14 cellular contexts compared by ENCODE assay signal in genomic region chr14:39229601-39230110, GRCh38. TPM values are rescaled to one million over a fixed set of nuclear protein-coding genes. Genes with fewer than 3 reads are reported as not detected.
DNase-seq lines count a peak whose midpoint lies in the region; ATAC-seq and TF ChIP-seq lines count a peak whose summit lies in the region.
"Had no signal": no experiment of that assay in that cellular context is flagged by ENCODE, and none has a peak within 500 bp of the region (broad histone marks: within the 10 kb centered on the region; RNA-seq: fewer than 3 reads in every experiment).

No MANE protein-coding gene starts in this region.

- H3K4me3 Mint-ChIP-seq in activated T-cell treated with anti-CD3 and anti-CD28 coated beads, Interleukin-2, amount 50 U/mL, for 4 hours = peak overlapping the region; percentile 0
- no peak overlapping the region for H3K4me3 Mint-ChIP-seq in activated naive CD8-positive, alpha-beta T cell treated with anti-CD3 and anti-CD28 coated beads for 36 hours
- H3K4me3 Mint-ChIP-seq: brain had no signal

- H3K36me3 ChIP-seq in IMR-90 (ENCODE audit: control insufficient read depth, insufficient read depth, low read length) (no peaks in the 10 kb centered on the region), osteoblast (ENCODE audit: insufficient read depth, low read length) (no peaks in the 10 kb centered on the region), breast epithelium (no peaks in the 10 kb centered on the region)

- no peak overlapping the region for H2BK120ac ChIP-seq in IMR-90 (ENCODE audit: low read depth, low read length)

- peaks cover 1% of the 10 kb centered on the region; the same call in 1 of the 2 replicates for H3K4me1 ChIP-seq in IMR-90 (ENCODE audit: control insufficient read depth, insufficient read depth, low read length)
- peaks cover 17% of the 10 kb centered on the region for H3K4me1 ChIP-seq in osteoblast (ENCODE audit: insufficient read depth, low read length)
- no peaks in the 10 kb centered on the region for H3K4me1 ChIP-seq in breast epithelium

- H2AFZ ChIP-seq in IMR-90 (replicated peaks; ENCODE audit: low read length, poor library complexity) (peak overlapping the region; percentile 21), osteoblast (ENCODE audit: low read length) (peak overlapping the region; percentile 1)

- CTCF ChIA-PET in IMR-90 (lab: Yijun Ruan, JAX) = no interaction called here

- peaks cover 33% of the 10 kb centered on the region for H3K4me1 Mint-ChIP-seq in activated T-cell treated with anti-CD3 and anti-CD28 coated beads, Interleukin-2, amount 50 U/mL, for 4 hours (ENCODE audit: low read depth)
- peaks cover 40% of the 10 kb centered on the region for H3K4me1 Mint-ChIP-seq in activated naive CD8-positive, alpha-beta T cell treated with anti-CD3 and anti-CD28 coated beads for 36 hours

- H3K79me2 ChIP-seq in osteoblast (ENCODE audit: insufficient read depth, low read length) = no peaks in the 10 kb centered on the region

- H3K27ac Mint-ChIP-seq in activated naive CD8-positive, alpha-beta T cell treated with anti-CD3 and anti-CD28 coated beads for 36 hours = peak overlapping the region; percentile 94
- H3K27ac Mint-ChIP-seq: progenitor cell of endocrine pancreas had no signal

- H3K79me1 ChIP-seq in IMR-90 (ENCODE audit: low read depth in 1 of 2, low read length in 2 of 2) = no peaks in the 10 kb centered on the region

- in situ Hi-C loops in IMR-90 (cut with MboI; ENCODE audit: low sequenced_read_pairs) = no loop called here

- no peaks in the 10 kb centered on the region for H4K20me1 ChIP-seq in IMR-90 (ENCODE audit: insufficient read depth, low read length)
- no peaks in the 10 kb centered on the region for H4K20me1 ChIP-seq in osteoblast (ENCODE audit: insufficient read depth, low read length)

- no peak overlapping the region for H4K8ac ChIP-seq in IMR-90 (ENCODE audit: low read depth in 2 of 2, low read length in 2 of 2)

- no peak overlapping the region for H2AK5ac ChIP-seq in IMR-90 (ENCODE audit: low read depth, low read length)

- no peak overlapping the region for H3K9ac ChIP-seq in IMR-90 (ENCODE audit: low read depth, low read length)

- TF ChIP-seq RAD21 in IMR-90 (IDR thresholded peaks at IDR 0.05; ENCODE audit: low read length) = no peak

- H3K4ac ChIP-seq in IMR-90 (ENCODE audit: low read depth, low read length) = no peak overlapping the region

- H3K27me3 Mint-ChIP-seq in activated T-cell treated with anti-CD3 and anti-CD28 coated beads, Interleukin-2, amount 50 U/mL, for 4 hours (ENCODE audit: low read depth) = no peaks in the 10 kb centered on the region
- H3K27me3 Mint-ChIP-seq in activated naive CD8-positive, alpha-beta T cell treated with anti-CD3 and anti-CD28 coated beads for 36 hours = no peaks in the 10 kb centered on the region
- H3K27me3 Mint-ChIP-seq: brain, progenitor cell of endocrine pancreas had no signal

- H3K27me3 ChIP-seq in IMR-90 (ENCODE audit: control insufficient read depth, insufficient read depth, low read length) (no peaks in the 10 kb centered on the region), osteoblast (ENCODE audit: insufficient read depth, low read length) (no peaks in the 10 kb centered on the region), breast epithelium (no peaks in the 10 kb centered on the region)

- H3K4me2 ChIP-seq in IMR-90 (ENCODE audit: low read depth, low read length) = no peak overlapping the region
- no peak overlapping the region for H3K4me2 ChIP-seq in osteoblast (ENCODE audit: insufficient read depth, low read length)

- intact Hi-C loops in IMR-90 (cut with micrococcal nuclease) = no loop called here
- intact Hi-C loops in breast epithelium (cut with DNase I; ENCODE audit: low total_unique reads) = no loop called here

- WGBS in IMR-90 (ENCODE audit: extremely low coverage in 2 of 2, insufficient read length in 1 of 2), 2 experiments = no CpG with 5 or more reads among the region's 3 CpGs

- no peak overlapping the region for H3K23ac ChIP-seq in IMR-90 (ENCODE audit: low read depth, low read length)

- TF ChIP-seq POLR2A in IMR-90 (IDR thresholded peaks at IDR 0.05; ENCODE audit: low read depth, low read length) = no peak
- no peak for TF ChIP-seq POLR2A in breast epithelium (IDR thresholded peaks at IDR 0.05)

- no TSS peak for BruUV-seq in IMR-90 (replicated peaks; lab: Mats Ljungman, UMichigan)

- H3K4me3 ChIP-seq in IMR-90 (ENCODE audit: insufficient read depth, low read depth, low read length) (no peak overlapping the region), osteoblast (ENCODE audit: insufficient read depth, low read length) (no peak overlapping the region), breast epithelium (no peak overlapping the region)
- H3K4me3 ChIP-seq: lung had no signal

- H3K14ac ChIP-seq in IMR-90 (replicated peaks; ENCODE audit: low read depth, low read length) = no peak overlapping the region

- H3K9me1 ChIP-seq in IMR-90 (ENCODE audit: insufficient read depth, low read length) = no peaks in the 10 kb centered on the region

- H2AK9ac ChIP-seq in IMR-90 (replicated peaks; ENCODE audit: low read depth, low read length, poor library complexity) = no peak overlapping the region

- no peak overlapping the region for H2BK5ac ChIP-seq in IMR-90 (ENCODE audit: low read depth, low read length, poor library complexity, severe bottlenecking)

- dilution Hi-C loops in IMR-90 (cut with HindIII; ENCODE audit: low sequenced_read_pairs, unreplicated experiment) = no loop called here

- no peak overlapping the region for H4K5ac ChIP-seq in IMR-90 (ENCODE audit: low read depth, low read length)

- H4K91ac ChIP-seq in IMR-90 (ENCODE audit: insufficient read depth, low read depth, low read length) = no peak overlapping the region

- no peak for TF ChIP-seq CTCF in IMR-90 (conservative IDR thresholded peaks at IDR 0.05; ENCODE audit: low read depth, low read length)
- no peak for TF ChIP-seq CTCF in osteoblast (IDR thresholded peaks at IDR 0.05; ENCODE audit: extremely low read depth, low read depth, low read length)
- TF ChIP-seq CTCF in breast epithelium (IDR thresholded peaks at IDR 0.05) = no peak

- no peak overlapping the region for H2BK20ac ChIP-seq in IMR-90 (ENCODE audit: low read depth, low read length)

- no peak overlapping the region for H3K56ac ChIP-seq in IMR-90 (ENCODE audit: extremely low read depth, insufficient read depth, low read length)

- no peak for DNase-seq in activated T-cell treated with anti-CD3 and anti-CD28 coated beads, Interleukin-2, amount 50 U/mL, for 4 hours
- no peak for DNase-seq in activated T-cell treated with anti-CD3 and anti-CD28 coated beads for 4 hours
- DNase-seq in IMR-90 = no peak
- DNase-seq in activated naive CD8-positive, alpha-beta T cell treated with anti-CD3 and anti-CD28 coated beads for 36 hours = no peak
- no peak for DNase-seq in osteoblast (ENCODE audit: insufficient read length, low spot score, missing footprints)
- no peak for DNase-seq in breast epithelium (ENCODE audit: low spot score in 2 of 2)
- DNase-seq in NCI-H510A treated with DMSO at 0.1 percent for 48 hours (lab: John Stamatoyannopoulos, UW) = no peak
- DNase-seq: H7, NCI-H146, SHP77 treated with DMSO at 0.1 percent for 48 hours had no signal

- H3K18ac ChIP-seq in IMR-90 (ENCODE audit: low read depth, low read length) = no peak overlapping the region

- ATAC-seq in activated T-cell treated with anti-CD3 and anti-CD28 coated beads, Interleukin-2, amount 50 U/mL, for 4 hours = peak; percentile 10 to 11
- ATAC-seq in IMR-90 (ENCODE audit: low read depth) (no peak), HG03565 (IDR thresholded peaks at IDR 0.05; ENCODE audit: unreplicated experiment) (no peak)

- H3K27ac ChIP-seq in IMR-90 (ENCODE audit: insufficient read depth, low read length) (no peak overlapping the region), osteoblast (ENCODE audit: low read depth, low read length) (no peak overlapping the region), breast epithelium (no peak overlapping the region)

- no peaks in the 10 kb centered on the region for H3K9me3 Mint-ChIP-seq in activated T-cell treated with anti-CD3 and anti-CD28 coated beads, Interleukin-2, amount 50 U/mL, for 4 hours
- H3K9me3 Mint-ChIP-seq in activated naive CD8-positive, alpha-beta T cell treated with anti-CD3 and anti-CD28 coated beads for 36 hours = no peaks in the 10 kb centered on the region
- H3K9me3 Mint-ChIP-seq: brain had no signal

- H3K36me3 Mint-ChIP-seq in activated T-cell treated with anti-CD3 and anti-CD28 coated beads, Interleukin-2, amount 50 U/mL, for 4 hours (ENCODE audit: insufficient read depth) = no peaks in the 10 kb centered on the region
- no peaks in the 10 kb centered on the region for H3K36me3 Mint-ChIP-seq in activated naive CD8-positive, alpha-beta T cell treated with anti-CD3 and anti-CD28 coated beads for 36 hours
- H3K36me3 Mint-ChIP-seq: brain had no signal

- no peak overlapping the region for H2BK15ac ChIP-seq in IMR-90 (ENCODE audit: low read depth, low read length)

- no peaks in the 10 kb centered on the region for H3K9me3 ChIP-seq in IMR-90 (ENCODE audit: control insufficient read depth, insufficient read depth, low read length)
- H3K9me3 ChIP-seq in osteoblast (ENCODE audit: low read depth, low read length) = no peaks in the 10 kb centered on the region
- no peaks in the 10 kb centered on the region for H3K9me3 ChIP-seq in breast epithelium

- POLR2A ChIA-PET in IMR-90 (lab: Charles Lee; ENCODE audit: unreplicated experiment) = no interaction called here

RNA-seq across cellular contexts. Expression of gene MIA2, which starts 4.1 kb away (rescaled TPM):
- total RNA-seq in activated T-cell treated with anti-CD3 and anti-CD28 coated beads, Interleukin-2, amount 50 U/mL, for 4 hours = 10 to 100 TPM; 14.7 to 19.7 (median 14.8) TPM
- total RNA-seq in IMR-90 (2012; rRNA removed) = 3.9 and 7.8 TPM in 2 replicates
- polyA plus RNA-seq in IMR-90 (2012; rRNA removed) = 6.8 and 7.0 TPM in 2 replicates
- 1.3 and 1.6 TPM in 2 replicates for polyA plus RNA-seq in IMR-90 (2012; cell fraction: cytosol; rRNA removed)
- 2.6 and 14.8 TPM in 2 replicates for polyA plus RNA-seq in IMR-90 (2012; cell fraction: nucleus; rRNA removed; ENCODE audit: low replicate concordance)
- 10 to 100 TPM; 19.1 to 19.5 TPM for total RNA-seq in activated naive CD8-positive, alpha-beta T cell treated with anti-CD3 and anti-CD28 coated beads for 36 hours
- 25.0 and 25.3 TPM in 2 replicates for total RNA-seq in osteoblast
- total RNA-seq in breast epithelium = 10 to 100 TPM; 19.5 to 37.0 (median 23.3) TPM

RNA-seq across cellular contexts. Expression of gene PNN, which starts 54.6 kb away (rescaled TPM):
- 100 to 1,000 TPM in 2 of 3 donors, 10 to 100 TPM in 1; 99.2 to 107 (median 106) TPM for total RNA-seq in activated T-cell treated with anti-CD3 and anti-CD28 coated beads, Interleukin-2, amount 50 U/mL, for 4 hours
- total RNA-seq in IMR-90 (2012; rRNA removed) (14.9 and 23.6 TPM in 2 replicates), osteoblast (11.5 and 13.4 TPM in 2 replicates), breast epithelium (10 to 100 TPM; 31.8 to 50.8 (median 47.4) TPM)
- polyA plus RNA-seq in IMR-90 (2012; rRNA removed) = 20.6 and 28.8 TPM in 2 replicates
- polyA plus RNA-seq in IMR-90 (2012; cell fraction: cytosol; rRNA removed) = 5.7 and 13.3 TPM in 2 replicates
- 68.5 and 247 TPM in 2 replicates for polyA plus RNA-seq in IMR-90 (2012; cell fraction: nucleus; rRNA removed; ENCODE audit: low replicate concordance)
- 100 to 1,000 TPM; 108 to 111 TPM for total RNA-seq in activated naive CD8-positive, alpha-beta T cell treated with anti-CD3 and anti-CD28 coated beads for 36 hours

RNA-seq across cellular contexts. Expression of gene TRAPPC6B, which starts 59.5 kb away (rescaled TPM):
- total RNA-seq in activated T-cell treated with anti-CD3 and anti-CD28 coated beads, Interleukin-2, amount 50 U/mL, for 4 hours = 10 to 100 TPM; 18.7 to 22.9 (median 22.6) TPM
- total RNA-seq in IMR-90 (2012; rRNA removed) = 17.0 and 32.8 TPM in 2 replicates
- polyA plus RNA-seq in IMR-90 (2012; rRNA removed) = 7.2 and 12.3 TPM in 2 replicates
- 5.4 and 7.7 TPM in 2 replicates for polyA plus RNA-seq in IMR-90 (2012; cell fraction: cytosol; rRNA removed)
- 8.8 and 30.8 TPM in 2 replicates for polyA plus RNA-seq in IMR-90 (2012; cell fraction: nucleus; rRNA removed; ENCODE audit: low replicate concordance)
- 10 to 100 TPM; 21.8 to 21.9 TPM for total RNA-seq in activated naive CD8-positive, alpha-beta T cell treated with anti-CD3 and anti-CD28 coated beads for 36 hours
- total RNA-seq in osteoblast = 25.6 and 26.8 TPM in 2 replicates
- total RNA-seq in breast epithelium = 10 to 100 TPM; 22.0 to 33.8 (median 22.9) TPM

Comparison
In these comparisons a context has a peak if more than half of its experiments do, and no peak if none do; other contexts are left out.
1. ATAC-seq: peak in activated T-cell treated with anti-CD3 and anti-CD28 coated beads, Interleukin-2, amount 50 U/mL, for 4 hours (2 of 2); none in IMR-90 (single experiment) and HG03565 (single experiment).